Comparison of ENCODE assay signal across 1 cellular context in the genomic region with DNA sequence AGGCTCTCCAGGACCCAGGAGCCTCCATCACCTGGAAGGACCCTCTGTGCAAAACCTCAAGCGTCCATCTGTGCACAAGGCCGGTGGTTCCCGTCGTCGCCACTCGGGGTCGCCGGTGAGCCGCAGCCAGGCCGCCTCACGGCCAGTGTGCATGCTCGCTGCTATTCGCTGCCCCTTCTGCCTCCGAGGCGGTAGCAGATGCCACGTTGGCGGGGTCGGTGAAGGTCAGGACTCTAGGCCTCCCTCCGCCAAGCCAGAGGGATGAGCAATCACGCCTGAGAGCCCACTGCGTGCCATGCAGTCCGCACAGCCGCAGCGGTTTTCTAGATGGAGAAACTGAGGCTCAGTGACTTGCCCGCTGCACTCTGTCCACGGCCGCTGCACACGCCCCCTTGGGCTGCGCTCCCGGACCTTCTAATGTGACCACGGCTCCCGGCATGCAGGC.
TF ChIP-seq lines count a peak whose summit lies in the region.

No MANE protein-coding gene starts in this region.

TF ChIP-seq in K562, 482 proteins besides CTCF, POLR2A, EP300 and RAD21 (continued from another document and continues in another):
- TF ChIP-seq, protein P1, sequence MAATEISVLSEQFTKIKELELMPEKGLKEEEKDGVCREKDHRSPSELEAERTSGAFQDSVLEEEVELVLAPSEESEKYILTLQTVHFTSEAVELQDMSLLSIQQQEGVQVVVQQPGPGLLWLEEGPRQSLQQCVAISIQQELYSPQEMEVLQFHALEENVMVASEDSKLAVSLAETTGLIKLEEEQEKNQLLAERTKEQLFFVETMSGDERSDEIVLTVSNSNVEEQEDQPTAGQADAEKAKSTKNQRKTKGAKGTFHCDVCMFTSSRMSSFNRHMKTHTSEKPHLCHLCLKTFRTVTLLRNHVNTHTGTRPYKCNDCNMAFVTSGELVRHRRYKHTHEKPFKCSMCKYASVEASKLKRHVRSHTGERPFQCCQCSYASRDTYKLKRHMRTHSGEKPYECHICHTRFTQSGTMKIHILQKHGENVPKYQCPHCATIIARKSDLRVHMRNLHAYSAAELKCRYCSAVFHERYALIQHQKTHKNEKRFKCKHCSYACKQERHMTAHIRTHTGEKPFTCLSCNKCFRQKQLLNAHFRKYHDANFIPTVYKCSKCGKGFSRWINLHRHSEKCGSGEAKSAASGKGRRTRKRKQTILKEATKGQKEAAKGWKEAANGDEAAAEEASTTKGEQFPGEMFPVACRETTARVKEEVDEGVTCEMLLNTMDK (IDR thresholded peaks at IDR 0.05; ENCODE audit: borderline replicate concordance, insufficient read depth, low read depth, low read length, poor library complexity, severe bottlenecking) = no peak
- TF ChIP-seq CREM (IDR thresholded peaks at IDR 0.05; ENCODE audit: low read depth) (peak; percentile 64), TAF9B (IDR thresholded peaks at IDR 0.05; ENCODE audit: partially characterized antibody) (no peak), BCOR (IDR thresholded peaks at IDR 0.05) (0 out of 2 replicates have a peak, but pooled peaks have one; percentile 12), ILF3 (IDR thresholded peaks at IDR 0.05; ENCODE audit: borderline replicate concordance) (no peak), TFE3 (CRISPR knock-in tag; IDR thresholded peaks at IDR 0.05) (no peak), CREB1 (IDR thresholded peaks at IDR 0.05) (no peak), CREB1 (CRISPR knock-in tag; IDR thresholded peaks at IDR 0.05) (no peak), RBM17 (IDR thresholded peaks at IDR 0.05; ENCODE audit: borderline replicate concordance, low read depth, low read length) (no peak), ZNF584 (CRISPR knock-in tag; IDR thresholded peaks at IDR 0.05; ENCODE audit: low read depth) (no peak), RBFOX2 (IDR thresholded peaks at IDR 0.05; ENCODE audit: low read depth, low read length) (no peak), ZNF3 (CRISPR knock-in tag; IDR thresholded peaks at IDR 0.05) (no peak), PHB (CRISPR knock-in tag; IDR thresholded peaks at IDR 0.05) (no peak), KDM4B (IDR thresholded peaks at IDR 0.05; ENCODE audit: borderline replicate concordance in 2 of 2, low read depth in 1 of 2) (no peak), LEF1 (IDR thresholded peaks at IDR 0.05) (no peak), TCF7L2 (IDR thresholded peaks at IDR 0.05; ENCODE audit: low read depth, low read length) (no peak), MCM3 (IDR thresholded peaks at IDR 0.05) (no peak), BRF2 (IDR thresholded peaks at IDR 0.05; ENCODE audit: borderline replicate concordance, insufficient read depth, insufficient read length) (no peak), ZNF551 (CRISPR knock-in tag; IDR thresholded peaks at IDR 0.05) (no peak), MAFK (IDR thresholded peaks at IDR 0.05; ENCODE audit: low read length) (peak; percentile 26; the same call in 1 of the 2 replicates), SNIP1 (IDR thresholded peaks at IDR 0.05; ENCODE audit: low read depth) (no peak), SIX5 (IDR thresholded peaks at IDR 0.05; ENCODE audit: borderline replicate concordance in 1 of 2, insufficient read depth in 1 of 2, low read depth in 1 of 2, low read length in 2 of 2) (no peak), ZNF717 (CRISPR knock-in tag; IDR thresholded peaks at IDR 0.05) (no peak), YBX1 (IDR thresholded peaks at IDR 0.05) (no peak), GATAD2A (IDR thresholded peaks at IDR 0.05) (no peak), RHOXF2B (CRISPR knock-in tag; conservative IDR thresholded peaks at IDR 0.05) (no peak), KLF16 (IDR thresholded peaks at IDR 0.05) (0 out of 2 replicates have a peak, but pooled peaks have one; percentile 36), FOXK1 (CRISPR knock-in tag; IDR thresholded peaks at IDR 0.05; ENCODE audit: borderline replicate concordance) (no peak), FOXA1 (IDR thresholded peaks at IDR 0.05; ENCODE audit: borderline replicate concordance) (no peak)
- TF ChIP-seq, protein P2, sequence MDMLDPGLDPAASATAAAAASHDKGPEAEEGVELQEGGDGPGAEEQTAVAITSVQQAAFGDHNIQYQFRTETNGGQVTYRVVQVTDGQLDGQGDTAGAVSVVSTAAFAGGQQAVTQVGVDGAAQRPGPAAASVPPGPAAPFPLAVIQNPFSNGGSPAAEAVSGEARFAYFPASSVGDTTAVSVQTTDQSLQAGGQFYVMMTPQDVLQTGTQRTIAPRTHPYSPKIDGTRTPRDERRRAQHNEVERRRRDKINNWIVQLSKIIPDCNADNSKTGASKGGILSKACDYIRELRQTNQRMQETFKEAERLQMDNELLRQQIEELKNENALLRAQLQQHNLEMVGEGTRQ (CRISPR knock-in tag; IDR thresholded peaks at IDR 0.05) = no peak
- TF ChIP-seq, protein P3, sequence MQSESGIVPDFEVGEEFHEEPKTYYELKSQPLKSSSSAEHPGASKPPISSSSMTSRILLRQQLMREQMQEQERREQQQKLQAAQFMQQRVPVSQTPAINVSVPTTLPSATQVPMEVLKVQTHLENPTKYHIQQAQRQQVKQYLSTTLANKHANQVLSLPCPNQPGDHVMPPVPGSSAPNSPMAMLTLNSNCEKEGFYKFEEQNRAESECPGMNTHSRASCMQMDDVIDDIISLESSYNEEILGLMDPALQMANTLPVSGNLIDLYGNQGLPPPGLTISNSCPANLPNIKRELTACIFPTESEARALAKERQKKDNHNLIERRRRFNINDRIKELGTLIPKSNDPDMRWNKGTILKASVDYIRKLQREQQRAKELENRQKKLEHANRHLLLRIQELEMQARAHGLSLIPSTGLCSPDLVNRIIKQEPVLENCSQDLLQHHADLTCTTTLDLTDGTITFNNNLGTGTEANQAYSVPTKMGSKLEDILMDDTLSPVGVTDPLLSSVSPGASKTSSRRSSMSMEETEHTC (IDR thresholded peaks at IDR 0.05) = no peak
- TF ChIP-seq, protein P4, sequence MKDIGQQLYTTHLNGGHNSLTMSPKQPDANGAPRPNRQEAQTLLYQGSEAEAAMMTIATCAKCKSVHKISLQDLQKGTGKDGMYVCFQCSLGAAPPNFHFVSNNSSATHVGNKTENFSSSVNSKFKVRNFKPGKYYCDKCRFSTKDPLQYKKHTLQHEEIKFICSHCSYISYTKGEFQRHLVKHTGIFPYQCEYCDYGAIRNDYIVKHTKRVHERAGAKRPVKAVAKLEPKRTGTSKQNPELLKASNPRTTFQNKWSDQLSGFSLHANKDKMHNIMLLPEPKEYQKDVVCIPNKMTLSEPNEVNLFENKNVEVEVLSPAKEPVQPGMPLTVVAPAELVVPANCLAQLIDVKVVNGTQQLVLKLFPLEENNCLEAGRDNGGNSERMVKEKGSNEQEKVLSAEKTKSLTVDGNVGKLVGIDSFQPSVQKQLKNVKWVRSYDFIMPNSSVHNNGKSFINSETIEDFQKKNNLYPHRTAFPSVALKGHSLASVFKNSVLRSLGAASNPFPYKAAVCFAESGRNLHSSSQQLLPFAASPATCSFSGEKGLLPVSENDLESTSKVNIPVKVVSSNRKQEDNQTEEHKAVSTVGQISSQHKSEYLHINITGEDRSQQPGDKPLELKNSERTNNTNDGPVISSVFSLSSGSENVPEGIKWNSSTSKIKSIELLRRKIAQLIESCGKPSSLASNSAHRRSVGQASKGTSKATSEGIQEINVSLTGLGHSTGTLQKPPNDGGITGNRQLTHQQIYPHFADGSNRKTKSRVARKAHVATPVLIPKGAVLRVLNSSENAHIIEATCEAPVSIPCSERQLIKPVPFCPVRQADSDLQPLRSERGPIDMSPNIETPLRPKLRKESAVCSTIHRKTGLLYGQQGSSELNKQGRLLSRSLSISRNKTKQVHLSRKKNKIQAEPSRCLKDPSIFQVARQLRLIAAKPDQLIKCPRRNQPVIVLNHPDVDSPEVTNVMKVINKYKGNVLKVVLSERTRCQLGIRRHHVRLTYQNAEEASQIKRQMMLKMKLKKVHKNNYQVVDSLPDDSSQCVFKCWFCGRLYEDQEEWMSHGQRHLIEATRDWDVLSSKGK (CRISPR knock-in tag; IDR thresholded peaks at IDR 0.05) = no peak
- TF ChIP-seq, protein P5, sequence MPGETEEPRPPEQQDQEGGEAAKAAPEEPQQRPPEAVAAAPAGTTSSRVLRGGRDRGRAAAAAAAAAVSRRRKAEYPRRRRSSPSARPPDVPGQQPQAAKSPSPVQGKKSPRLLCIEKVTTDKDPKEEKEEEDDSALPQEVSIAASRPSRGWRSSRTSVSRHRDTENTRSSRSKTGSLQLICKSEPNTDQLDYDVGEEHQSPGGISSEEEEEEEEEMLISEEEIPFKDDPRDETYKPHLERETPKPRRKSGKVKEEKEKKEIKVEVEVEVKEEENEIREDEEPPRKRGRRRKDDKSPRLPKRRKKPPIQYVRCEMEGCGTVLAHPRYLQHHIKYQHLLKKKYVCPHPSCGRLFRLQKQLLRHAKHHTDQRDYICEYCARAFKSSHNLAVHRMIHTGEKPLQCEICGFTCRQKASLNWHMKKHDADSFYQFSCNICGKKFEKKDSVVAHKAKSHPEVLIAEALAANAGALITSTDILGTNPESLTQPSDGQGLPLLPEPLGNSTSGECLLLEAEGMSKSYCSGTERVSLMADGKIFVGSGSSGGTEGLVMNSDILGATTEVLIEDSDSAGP (CRISPR knock-in tag; IDR thresholded peaks at IDR 0.05) = no peak
- TF ChIP-seq, protein P6, sequence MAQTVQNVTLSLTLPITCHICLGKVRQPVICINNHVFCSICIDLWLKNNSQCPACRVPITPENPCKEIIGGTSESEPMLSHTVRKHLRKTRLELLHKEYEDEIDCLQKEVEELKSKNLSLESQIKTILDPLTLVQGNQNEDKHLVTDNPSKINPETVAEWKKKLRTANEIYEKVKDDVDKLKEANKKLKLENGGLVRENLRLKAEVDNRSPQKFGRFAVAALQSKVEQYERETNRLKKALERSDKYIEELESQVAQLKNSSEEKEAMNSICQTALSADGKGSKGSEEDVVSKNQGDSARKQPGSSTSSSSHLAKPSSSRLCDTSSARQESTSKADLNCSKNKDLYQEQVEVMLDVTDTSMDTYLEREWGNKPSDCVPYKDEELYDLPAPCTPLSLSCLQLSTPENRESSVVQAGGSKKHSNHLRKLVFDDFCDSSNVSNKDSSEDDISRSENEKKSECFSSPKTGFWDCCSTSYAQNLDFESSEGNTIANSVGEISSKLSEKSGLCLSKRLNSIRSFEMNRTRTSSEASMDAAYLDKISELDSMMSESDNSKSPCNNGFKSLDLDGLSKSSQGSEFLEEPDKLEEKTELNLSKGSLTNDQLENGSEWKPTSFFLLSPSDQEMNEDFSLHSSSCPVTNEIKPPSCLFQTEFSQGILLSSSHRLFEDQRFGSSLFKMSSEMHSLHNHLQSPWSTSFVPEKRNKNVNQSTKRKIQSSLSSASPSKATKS (CRISPR knock-in tag; IDR thresholded peaks at IDR 0.05) = no peak
- TF ChIP-seq, protein P7, sequence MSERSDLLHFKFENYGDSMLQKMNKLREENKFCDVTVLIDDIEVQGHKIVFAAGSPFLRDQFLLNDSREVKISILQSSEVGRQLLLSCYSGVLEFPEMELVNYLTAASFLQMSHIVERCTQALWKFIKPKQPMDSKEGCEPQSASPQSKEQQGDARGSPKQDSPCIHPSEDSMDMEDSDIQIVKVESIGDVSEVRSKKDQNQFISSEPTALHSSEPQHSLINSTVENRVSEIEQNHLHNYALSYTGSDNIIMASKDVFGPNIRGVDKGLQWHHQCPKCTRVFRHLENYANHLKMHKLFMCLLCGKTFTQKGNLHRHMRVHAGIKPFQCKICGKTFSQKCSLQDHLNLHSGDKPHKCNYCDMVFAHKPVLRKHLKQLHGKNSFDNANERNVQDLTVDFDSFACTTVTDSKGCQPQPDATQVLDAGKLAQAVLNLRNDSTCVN (CRISPR knock-in tag; IDR thresholded peaks at IDR 0.05) = no peak
- TF ChIP-seq, protein P8, sequence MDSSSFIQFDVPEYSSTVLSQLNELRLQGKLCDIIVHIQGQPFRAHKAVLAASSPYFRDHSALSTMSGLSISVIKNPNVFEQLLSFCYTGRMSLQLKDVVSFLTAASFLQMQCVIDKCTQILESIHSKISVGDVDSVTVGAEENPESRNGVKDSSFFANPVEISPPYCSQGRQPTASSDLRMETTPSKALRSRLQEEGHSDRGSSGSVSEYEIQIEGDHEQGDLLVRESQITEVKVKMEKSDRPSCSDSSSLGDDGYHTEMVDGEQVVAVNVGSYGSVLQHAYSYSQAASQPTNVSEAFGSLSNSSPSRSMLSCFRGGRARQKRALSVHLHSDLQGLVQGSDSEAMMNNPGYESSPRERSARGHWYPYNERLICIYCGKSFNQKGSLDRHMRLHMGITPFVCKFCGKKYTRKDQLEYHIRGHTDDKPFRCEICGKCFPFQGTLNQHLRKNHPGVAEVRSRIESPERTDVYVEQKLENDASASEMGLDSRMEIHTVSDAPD (CRISPR knock-in tag; IDR thresholded peaks at IDR 0.05) = no peak
- TF ChIP-seq, protein P9, sequence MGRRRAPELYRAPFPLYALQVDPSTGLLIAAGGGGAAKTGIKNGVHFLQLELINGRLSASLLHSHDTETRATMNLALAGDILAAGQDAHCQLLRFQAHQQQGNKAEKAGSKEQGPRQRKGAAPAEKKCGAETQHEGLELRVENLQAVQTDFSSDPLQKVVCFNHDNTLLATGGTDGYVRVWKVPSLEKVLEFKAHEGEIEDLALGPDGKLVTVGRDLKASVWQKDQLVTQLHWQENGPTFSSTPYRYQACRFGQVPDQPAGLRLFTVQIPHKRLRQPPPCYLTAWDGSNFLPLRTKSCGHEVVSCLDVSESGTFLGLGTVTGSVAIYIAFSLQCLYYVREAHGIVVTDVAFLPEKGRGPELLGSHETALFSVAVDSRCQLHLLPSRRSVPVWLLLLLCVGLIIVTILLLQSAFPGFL (CRISPR knock-in tag; IDR thresholded peaks at IDR 0.05) = no peak
